In the genomic region with DNA sequence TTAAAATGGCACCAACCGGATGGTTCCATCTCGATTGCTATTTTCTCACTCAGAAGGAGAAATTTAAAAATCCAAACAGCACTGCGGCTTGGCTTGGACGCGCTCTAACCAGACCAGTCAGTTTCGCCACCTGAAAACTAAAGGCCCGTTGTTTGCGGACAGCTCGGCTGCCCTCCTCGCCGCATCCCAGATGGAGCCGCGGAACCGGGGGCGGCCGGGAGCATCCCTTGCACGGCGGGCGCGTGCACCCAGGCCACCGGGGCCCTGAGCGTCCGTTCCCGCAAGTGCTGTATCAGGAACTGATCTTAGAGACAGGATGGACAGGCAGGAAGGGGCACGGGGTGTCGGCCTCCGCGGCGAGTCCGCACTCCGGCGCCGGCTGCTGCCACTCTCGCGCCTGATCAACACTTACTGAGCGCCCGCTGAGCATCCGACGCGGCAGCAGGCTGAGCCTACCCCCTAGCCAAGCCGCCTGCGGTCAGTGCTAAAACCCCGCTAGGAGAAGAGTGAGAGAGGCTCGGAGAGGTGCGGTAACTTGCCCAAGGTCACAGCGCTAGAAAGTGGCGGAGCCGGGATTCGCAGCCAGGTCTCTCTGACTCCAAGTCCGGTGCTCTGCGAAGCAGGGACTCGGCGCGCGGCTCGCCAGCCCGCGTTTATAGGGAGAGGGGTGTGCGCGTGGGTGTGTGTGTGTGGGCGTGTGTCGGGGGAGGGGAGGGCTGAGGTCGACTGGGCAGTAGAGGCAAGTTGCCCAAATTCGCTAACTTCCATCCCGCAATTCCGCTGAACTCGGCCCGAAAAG, we compare ENCODE assay signal across 8 cellular contexts. TPM values are rescaled to one million over a fixed set of nuclear protein-coding genes. Genes with fewer than 3 reads are reported as not detected.
DNase-seq lines count a peak whose midpoint lies in the region; ATAC-seq, FAIRE-seq and TF ChIP-seq lines count a peak whose summit lies in the region.

CITED1 (minus strand) TSS at position 629 of the 799 bp plus-strand sequence. CDS start 3,045 bp downstream, outside the sequence.

- H4K8ac ChIP-seq in IMR-90 (ENCODE audit: low read depth in 2 of 2, low read length in 2 of 2): no peak within 1 kb of the TSS

- POLR2A ChIA-PET in IMR-90 (lab: Charles Lee; ENCODE audit: unreplicated experiment): no interaction called here

- no peaks in the 10 kb centered on the region for H3K9me3 Mint-ChIP-seq in activated naive CD4-positive, alpha-beta T cell treated with anti-CD3 and anti-CD28 coated beads, Interleukin-2, amount 50 U/mL, for 72 hours

- peak within 1 kb of the TSS; percentile 19; the same call in 1 of the 2 replicates for H3K27ac ChIP-seq in C4-2B
- H3K27ac ChIP-seq in IMR-90 (ENCODE audit: insufficient read depth, low read length): no peak within 1 kb of the TSS
- no peak within 1 kb of the TSS for H3K27ac ChIP-seq in keratinocyte (ENCODE audit: control insufficient read depth, insufficient read depth, low read length)
- peak within 1 kb of the TSS; percentile 46 for H3K27ac ChIP-seq in stomach smooth muscle (ENCODE audit: low read length)

- H3K36me3 ChIP-seq in IMR-90 (ENCODE audit: control insufficient read depth, insufficient read depth, low read length) (no peaks in the 10 kb centered on the region), keratinocyte (ENCODE audit: control insufficient read depth in 2 of 2, extremely low read depth in 1 of 2, insufficient read depth in 2 of 2, low read length in 2 of 2) (no peaks in the 10 kb centered on the region), stomach smooth muscle (ENCODE audit: control insufficient read depth in 2 of 2, insufficient read depth in 2 of 2, low read length in 2 of 2) (no peaks in the 10 kb centered on the region)

- H3K79me1 ChIP-seq in IMR-90 (ENCODE audit: low read depth in 1 of 2, low read length in 2 of 2): no peaks in the 10 kb centered on the region

- 7% methylated on average over 25 of the region's 68 CpGs; no CpG with 5 or more reads in 1 of the 2 experiments for WGBS in IMR-90 (ENCODE audit: extremely low coverage in 2 of 2, insufficient read length in 1 of 2), 2 experiments

- no peak within 1 kb of the TSS for H2AK5ac ChIP-seq in IMR-90 (ENCODE audit: low read depth, low read length)

- H3K4me3 ChIP-seq in IMR-90 (ENCODE audit: insufficient read depth, low read depth, low read length): peak within 1 kb of the TSS; percentile 65
- peak within 1 kb of the TSS; percentile 40 to 66 (median 61) for H3K4me3 ChIP-seq in keratinocyte (ENCODE audit: control insufficient read depth in 2 of 3, extremely low read depth in 1 of 3, insufficient read depth in 2 of 3, low read depth in 1 of 3, low read length in 3 of 3)
- peak within 1 kb of the TSS; percentile 57 to 74 for H3K4me3 ChIP-seq in stomach smooth muscle (ENCODE audit: low read length in 2 of 2)

- no peak within 1 kb of the TSS for H2BK120ac ChIP-seq in IMR-90 (ENCODE audit: low read depth, low read length)

- H4K5ac ChIP-seq in IMR-90 (ENCODE audit: low read depth, low read length): no peak within 1 kb of the TSS

- TF ChIP-seq RAD21 in IMR-90 (IDR thresholded peaks at IDR 0.05; ENCODE audit: low read length): no peak

- H4K20me1 ChIP-seq in IMR-90 (ENCODE audit: insufficient read depth, low read length) (no peaks in the 10 kb centered on the region; the same call in none of the 2 replicates), keratinocyte (ENCODE audit: control insufficient read depth, extremely low read depth, insufficient read depth, low read length) (peaks cover 2% of the 10 kb centered on the region)

- no peak within 1 kb of the TSS for H3K18ac ChIP-seq in IMR-90 (ENCODE audit: low read depth, low read length)

- BruUV-seq in IMR-90 (replicated peaks; lab: Mats Ljungman, UMichigan): no TSS peak

- H3K9me1 ChIP-seq in IMR-90 (ENCODE audit: insufficient read depth, low read length) (no peaks in the 10 kb centered on the region), keratinocyte (ENCODE audit: control insufficient read depth, extremely low read depth, insufficient read depth, low read length) (no peaks in the 10 kb centered on the region)

- H2BK5ac ChIP-seq in IMR-90 (ENCODE audit: low read depth, low read length, poor library complexity, severe bottlenecking): no peak within 1 kb of the TSS

- no peak within 1 kb of the TSS for H3K14ac ChIP-seq in IMR-90 (replicated peaks; ENCODE audit: low read depth, low read length)

- no peak within 1 kb of the TSS for H2BK15ac ChIP-seq in IMR-90 (ENCODE audit: low read depth, low read length)

- no peak for DNase-seq in IMR-90
- no peak for DNase-seq in activated naive CD4-positive, alpha-beta T cell treated with anti-CD3 and anti-CD28 coated beads, Interleukin-2, amount 50 U/mL, for 72 hours (ENCODE audit: low spot score in 2 of 2)
- DNase-seq in keratinocyte (ENCODE audit: low read depth, low spot score): no peak
- DNase-seq in NOMO-1 treated with dmso at 0.1 percent for 144 hours (lab: John Stamatoyannopoulos, UW; ENCODE audit: unreplicated experiment): no peak
- DNase-seq in ureter (ENCODE audit: low spot score): no peak

- H3K23ac ChIP-seq in IMR-90 (ENCODE audit: low read depth, low read length): no peak within 1 kb of the TSS; the same call in 1 of the 2 replicates

- H3K4me2 ChIP-seq in IMR-90 (ENCODE audit: low read depth, low read length) (peak within 1 kb of the TSS; percentile 88), keratinocyte (ENCODE audit: control insufficient read depth, extremely low read depth, insufficient read depth, low read depth, low read length) (peak within 1 kb of the TSS; percentile 74)

- H3K27me3 ChIP-seq in IMR-90 (ENCODE audit: control insufficient read depth, insufficient read depth, low read length) (peaks cover 90% of the 10 kb centered on the region), keratinocyte (ENCODE audit: control insufficient read depth, extremely low read depth, insufficient read depth, low read length) (peaks cover 91% of the 10 kb centered on the region), stomach smooth muscle (ENCODE audit: control insufficient read depth in 1 of 2, insufficient read depth in 2 of 2, low read length in 2 of 2) (peaks cover 0 to 49% of the 10 kb centered on the region in 2 donors)

- CTCF ChIA-PET in IMR-90 (lab: Yijun Ruan, JAX): no interaction called here

- dilution Hi-C loops in IMR-90 (cut with HindIII; ENCODE audit: low sequenced_read_pairs, unreplicated experiment) (no loop called here), keratinocyte (cut with MboI; ENCODE audit: extremely low pct_ligation_motif_present, low sequenced_read_pairs) (no loop called here)

- no peak within 1 kb of the TSS for H3K9ac ChIP-seq in IMR-90 (ENCODE audit: low read depth, low read length)
- no peak within 1 kb of the TSS for H3K9ac ChIP-seq in keratinocyte (ENCODE audit: control insufficient read depth, extremely low read depth, insufficient read depth, low read length)
- peak within 1 kb of the TSS; percentile 37 to 47 for H3K9ac ChIP-seq in stomach smooth muscle (ENCODE audit: low read length in 2 of 2)

- in situ Hi-C loops in IMR-90 (cut with MboI; ENCODE audit: low sequenced_read_pairs): no loop called here

- H2AK9ac ChIP-seq in IMR-90 (replicated peaks; ENCODE audit: low read depth, low read length, poor library complexity): peak within 1 kb of the TSS; percentile 58

- FAIRE-seq in keratinocyte (lab: Jason Lieb, UNC): no peak

- H3K4ac ChIP-seq in IMR-90 (ENCODE audit: low read depth, low read length): no peak within 1 kb of the TSS

- no peak within 1 kb of the TSS for H3K56ac ChIP-seq in IMR-90 (ENCODE audit: extremely low read depth, insufficient read depth, low read length)

- no peak for TF ChIP-seq CTCF in C4-2B (conservative IDR thresholded peaks at IDR 0.05)
- no peak for TF ChIP-seq CTCF in IMR-90 (conservative IDR thresholded peaks at IDR 0.05; ENCODE audit: low read depth, low read length)
- TF ChIP-seq CTCF in keratinocyte (optimal IDR thresholded peaks at IDR 0.05 in 1 of 3, IDR thresholded peaks at IDR 0.05 in 1 of 3, conservative IDR thresholded peaks at IDR 0.05 in 1 of 3; ENCODE audit: extremely low read depth in 1 of 3, insufficient read depth in 2 of 3, low read length in 3 of 3): no peak

- H2AFZ ChIP-seq in IMR-90 (replicated peaks; ENCODE audit: low read length, poor library complexity) (peak within 1 kb of the TSS; percentile 90), keratinocyte (ENCODE audit: control insufficient read depth, low read length) (peak within 1 kb of the TSS; percentile 56)

- ATAC-seq in IMR-90 (ENCODE audit: low read depth) (peak; percentile 7; the same call in 1 of the 2 replicates), GM18519 (IDR thresholded peaks at IDR 0.05; ENCODE audit: low FRiP score, unreplicated experiment) (no peak)
- ATAC-seq in activated naive CD4-positive, alpha-beta T cell treated with anti-CD3 and anti-CD28 coated beads, Interleukin-2, amount 50 U/mL, for 72 hours: peak; percentile 29 to 33

- no peak within 1 kb of the TSS for H4K91ac ChIP-seq in IMR-90 (ENCODE audit: insufficient read depth, low read depth, low read length)

- H3K36me3 Mint-ChIP-seq in activated naive CD4-positive, alpha-beta T cell treated with anti-CD3 and anti-CD28 coated beads, Interleukin-2, amount 50 U/mL, for 72 hours: no peaks in the 10 kb centered on the region

- peaks cover 4% of the 10 kb centered on the region; the same call in 1 of the 2 replicates for H3K4me1 ChIP-seq in IMR-90 (ENCODE audit: control insufficient read depth, insufficient read depth, low read length)
- peaks cover 4% of the 10 kb centered on the region for H3K4me1 ChIP-seq in keratinocyte (ENCODE audit: control insufficient read depth, extremely low read depth, insufficient read depth, low read length)
- peaks cover 37% of the 10 kb centered on the region for H3K4me1 ChIP-seq in stomach smooth muscle (ENCODE audit: control insufficient read depth, insufficient read depth, low read length)

- no peak within 1 kb of the TSS for H3K27ac Mint-ChIP-seq in activated naive CD4-positive, alpha-beta T cell treated with anti-CD3 and anti-CD28 coated beads, Interleukin-2, amount 50 U/mL, for 72 hours

- no peak within 1 kb of the TSS for H2BK20ac ChIP-seq in IMR-90 (ENCODE audit: low read depth, low read length)

- no peaks in the 10 kb centered on the region for H3K9me3 ChIP-seq in IMR-90 (ENCODE audit: control insufficient read depth, insufficient read depth, low read length)
- no peaks in the 10 kb centered on the region for H3K9me3 ChIP-seq in keratinocyte (ENCODE audit: control insufficient read depth, low read depth, low read length)
- no peaks in the 10 kb centered on the region for H3K9me3 ChIP-seq in stomach smooth muscle (ENCODE audit: control insufficient read depth in 2 of 2, low read length in 2 of 2)

- intact Hi-C loops in IMR-90 (cut with micrococcal nuclease): loop anchor here (5.0 kb wide), 1 partner anchor 237 kb away; no protein-coding TSS in a partner anchor

- no peaks in the 10 kb centered on the region for H3K79me2 ChIP-seq in keratinocyte (ENCODE audit: control insufficient read depth, insufficient read depth, low read length)

- TF ChIP-seq POLR2A in IMR-90 (IDR thresholded peaks at IDR 0.05; ENCODE audit: low read depth, low read length): no peak

RNA-seq across cellular contexts. Expression of gene CITED1, which starts in this region (rescaled TPM):
- total RNA-seq in IMR-90 (2012; rRNA removed) (under 0.01 and 0.18 TPM in 2 replicates), ureter (not detected)
- polyA plus RNA-seq in IMR-90 (2012; rRNA removed) (0.24 TPM in 1 of 2 replicates, not detected in the other), keratinocyte (0.25 to 0.30 TPM in 2 of 3 replicates, not detected in the other)
- polyA plus RNA-seq in IMR-90 (2012; cell fraction: cytosol; rRNA removed): not detected in 2 replicates
- 0.08 and 0.24 TPM in 2 replicates for polyA plus RNA-seq in IMR-90 (2012; cell fraction: nucleus; rRNA removed; ENCODE audit: low replicate concordance)
- total RNA-seq in activated naive CD4-positive, alpha-beta T cell treated with anti-CD3 and anti-CD28 coated beads, Interleukin-2, amount 50 U/mL, for 72 hours: under 1 TPM in 1 of 2 donors, not detected in 1; 0.43 TPM
- not detected for polyA plus RNA-seq in keratinocyte (2011; ENCODE audit: low read depth)
- polyA plus RNA-seq in keratinocyte (2011; cell fraction: cytosol; rRNA removed): not detected in 2 replicates
- 0.60 TPM in 1 of 2 replicates, not detected in the other for polyA plus RNA-seq in keratinocyte (2011; cell fraction: nucleus; rRNA removed)
- 0.24 and 0.37 TPM in 2 replicates for polyA plus RNA-seq in keratinocyte (2012; ENCODE audit: low replicate concordance)
- polyA minus RNA-seq in keratinocyte: 0.80 TPM in 1 of 3 replicates, not detected in the others
- polyA minus RNA-seq in keratinocyte (2011; cell fraction: cytosol; rRNA and poly(A)+ RNA removed): not detected
- polyA minus RNA-seq in keratinocyte (2011; cell fraction: nucleus; rRNA and poly(A)+ RNA removed): not detected in 2 replicates

Comparison
In these comparisons a context has a peak if more than half of its experiments do, and no peak if none do; other contexts are left out.
1. Peak in ATAC-seq, H3K4me3 ChIP-seq and H3K4me2 ChIP-seq in IMR-90; RNA of the gene not detected or under 1 TPM.
2. Peak in ATAC-seq in activated naive CD4-positive, alpha-beta T cell treated with anti-CD3 and anti-CD28 coated beads, Interleukin-2, amount 50 U/mL, for 72 hours; RNA of the gene not detected or under 1 TPM.
3. H3K27ac ChIP-seq: peak in C4-2B (single experiment) and stomach smooth muscle (single experiment); none in IMR-90 (single experiment) and keratinocyte (single experiment).
4. H3K9ac ChIP-seq: peak in stomach smooth muscle (2 of 2); none in IMR-90 (single experiment) and keratinocyte (single experiment).
5. Peak in every context shown above with its lines, with median percentiles within 50 percentile points of each other: H3K4me3 ChIP-seq.